In the genomic region with DNA sequence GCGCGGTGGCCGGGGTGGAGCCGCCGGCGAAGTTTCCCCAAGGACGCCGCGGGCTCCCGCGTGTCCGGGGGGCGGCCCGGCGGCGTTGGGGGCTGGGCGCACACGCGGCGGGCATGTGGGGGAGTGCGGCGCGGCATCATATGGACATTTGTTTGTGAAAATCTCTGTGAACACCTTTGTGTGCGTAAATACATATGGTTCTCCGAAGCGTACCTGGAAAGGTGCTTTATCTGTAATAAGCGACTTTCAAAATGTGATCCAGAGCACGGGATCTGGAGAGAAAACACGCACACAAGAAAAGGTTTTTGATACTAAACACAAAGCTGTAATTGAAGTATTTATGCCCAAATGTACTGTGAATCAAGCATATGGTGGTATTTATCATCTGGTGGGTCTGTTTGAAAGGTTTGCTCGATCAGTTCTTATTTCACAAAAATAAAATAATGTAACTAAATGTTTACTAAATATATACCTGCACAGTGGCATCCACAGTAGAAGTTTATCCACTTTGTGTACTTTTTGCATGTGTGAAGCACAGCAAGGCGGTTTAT, we compare ENCODE assay signal across 8 cellular contexts.
DNase-seq lines count a peak whose midpoint lies in the region; ATAC-seq and TF ChIP-seq lines count a peak whose summit lies in the region.

No MANE protein-coding gene starts in this region.

- peak overlapping the region; percentile 81 for H3K4me2 ChIP-seq in MM.1S (ENCODE audit: low read depth, low read length)

- DNase-seq in DMS79 treated with DMSO at 0.1 percent for 48 hours (lab: John Stamatoyannopoulos, UW) (peak; percentile 37), MM.1S (no peak), caudate nucleus (lab: John Stamatoyannopoulos, UW) (peak in 5 of 61 donors; percentile 9 to 52 (median 49)), DMS153 treated with DMSO at 0.1 percent for 48 hours (lab: John Stamatoyannopoulos, UW; ENCODE audit: unreplicated experiment) (no peak), GM13976 (ENCODE audit: low spot score) (no peak)

- peaks cover 63% of the 10 kb centered on the region for H3K79me2 ChIP-seq in MM.1S (ENCODE audit: low read length)

- no peak for TF ChIP-seq CTCF in MM.1S (IDR thresholded peaks at IDR 0.05; ENCODE audit: low read length)
- no peak for TF ChIP-seq CTCF in GM13976 (IDR thresholded peaks at IDR 0.05; ENCODE audit: borderline replicate concordance, control extremely low read depth, extremely low read depth, insufficient read depth, missing control alignments)

- H3K36me3 ChIP-seq in MM.1S (replicated peaks; ENCODE audit: insufficient read depth, low read length) (peaks cover 10% of the 10 kb centered on the region; the same call in 1 of the 2 replicates), muscle layer of colon (ENCODE audit: insufficient read depth, low read length) (no peaks in the 10 kb centered on the region)

- in situ Hi-C loops in GM13976 (cut with MboI; ENCODE audit: low sequenced_read_pairs, unreplicated experiment), result loop anchor here (10.0 kb wide), 1 partner anchor 157 kb away; no protein-coding TSS in a partner anchor

- no peaks in the 10 kb centered on the region for H3K9me3 ChIP-seq in MM.1S (replicated peaks; ENCODE audit: insufficient read depth, low read length)
- no peaks in the 10 kb centered on the region for H3K9me3 ChIP-seq in muscle layer of colon (ENCODE audit: low read length)

- H3F3A ChIP-seq in MM.1S (ENCODE audit: insufficient read depth, low read length), result peaks cover 59% of the 10 kb centered on the region

- H3K4me1 ChIP-seq in MM.1S (ENCODE audit: low read length) (peaks cover 42% of the 10 kb centered on the region), muscle layer of colon (ENCODE audit: insufficient read depth, low read length) (peaks cover 25% of the 10 kb centered on the region)

- H3K27me3 ChIP-seq in MM.1S (replicated peaks; ENCODE audit: insufficient read depth, low read length), result no peaks in the 10 kb centered on the region
- H3K27me3 ChIP-seq in muscle layer of colon (ENCODE audit: control insufficient read depth in 1 of 2, insufficient read depth in 2 of 2, low read length in 2 of 2), result no peaks in the 10 kb centered on the region

- peak overlapping the region; percentile 96 for H3K27ac ChIP-seq in MM.1S (ENCODE audit: low read length)
- peak overlapping the region; percentile 74 for H3K27ac ChIP-seq in caudate nucleus (ENCODE audit: low read depth, low read length)
- H3K27ac ChIP-seq in muscle layer of colon (ENCODE audit: low read depth, low read length), result peak overlapping the region; percentile 65

- no peaks in the 10 kb centered on the region for H3K9me2 ChIP-seq in MM.1S (replicated peaks; ENCODE audit: insufficient read depth, low read length)

- H3K4me3 ChIP-seq in MM.1S (ENCODE audit: low read length) (peak overlapping the region; percentile 74), muscle layer of colon (ENCODE audit: low read depth in 1 of 2, low read length in 2 of 2) (peak overlapping the region in 1 of 2 donors; percentile 56)

- no peaks in the 10 kb centered on the region for H4K20me1 ChIP-seq in MM.1S (ENCODE audit: insufficient read depth, low read length)

- H2AFZ ChIP-seq in MM.1S (ENCODE audit: low read length), result peak overlapping the region; percentile 24; the same call in 1 of the 2 replicates

- H3K9ac ChIP-seq in MM.1S (ENCODE audit: low read length) (peak overlapping the region; percentile 95), muscle layer of colon (ENCODE audit: low read length) (peak overlapping the region; percentile 84)

- no peak for ATAC-seq in GM18519 (IDR thresholded peaks at IDR 0.05; ENCODE audit: low FRiP score, unreplicated experiment)
- ATAC-seq in HG03196 (IDR thresholded peaks at IDR 0.05; ENCODE audit: unreplicated experiment), result no peak
